5 cellular contexts compared by ENCODE assay signal in genomic region chr2:163686289-163686688, GRCh38. TPM values are rescaled to one million over a fixed set of nuclear protein-coding genes. Genes with fewer than 3 reads are reported as not detected.
"Had no signal": no experiment of that assay in that cellular context is flagged by ENCODE, and none has a peak within 500 bp of the region (broad histone marks: within the 10 kb centered on the region; RNA-seq: fewer than 3 reads in every experiment).

No MANE protein-coding gene starts in this region.

- H3K4me3 ChIP-seq: GM23338 had no signal

- DNase-seq: H9, HCEC 1CT, IMR-90 had no signal

- H3K4me2 ChIP-seq: GM23338 had no signal

- ATAC-seq: GM23338 had no signal

- H2AFZ ChIP-seq: GM23338 had no signal

RNA-seq across cellular contexts. Expression of gene FIGN, which starts 49.5 kb away (rescaled TPM):
- total RNA-seq: HT-29 had no signal
